ENCODE assay signal across 8 cellular contexts in genomic region chr1:40802078-40803075, GRCh38. TPM values are rescaled to one million over a fixed set of nuclear protein-coding genes. Genes with fewer than 3 reads are reported as not detected.
DNase-seq lines count a peak whose midpoint lies in the region; ATAC-seq and TF ChIP-seq lines count a peak whose summit lies in the region.

No MANE protein-coding gene starts in this region.

- peak overlapping the region; percentile 54 for H3K4me2 ChIP-seq in neuronal stem cell (ENCODE audit: insufficient read depth, low read length, poor library complexity, severe bottlenecking)

- H3K36me3 ChIP-seq in neuronal stem cell (replicated peaks in 1 of 2; ENCODE audit: control insufficient read depth in 2 of 2, insufficient read depth in 2 of 2, low read length in 2 of 2) (no peaks in the 10 kb centered on the region), stomach smooth muscle (ENCODE audit: control insufficient read depth in 2 of 2, insufficient read depth in 2 of 2, low read length in 2 of 2) (no peaks in the 10 kb centered on the region)

- H3K36me3 Mint-ChIP-seq in activated T-helper 17 cell treated with anti-CD3 and anti-CD28 coated beads, Interleukin-2, amount 50 U/mL, for 72 hours (ENCODE audit: low read depth), result no peaks in the 10 kb centered on the region

- H3K4me1 Mint-ChIP-seq in activated T-helper 17 cell treated with anti-CD3 and anti-CD28 coated beads, Interleukin-2, amount 50 U/mL, for 72 hours, result peaks cover 9% of the 10 kb centered on the region

- H3K4me3 ChIP-seq in foreskin fibroblast (ENCODE audit: low read depth in 1 of 2, low read length in 2 of 2) (peak overlapping the region; percentile 39 to 64), neuronal stem cell (ENCODE audit: low read length in 2 of 2) (peak overlapping the region; percentile 8 to 66), stomach smooth muscle (ENCODE audit: low read length in 2 of 2) (peak overlapping the region; percentile 69 to 71)

- H3K18ac ChIP-seq in neuronal stem cell (ENCODE audit: low read length), result peak overlapping the region; percentile 77

- H4K8ac ChIP-seq in neuronal stem cell (ENCODE audit: low read depth, low read length), result no peak overlapping the region

- H3K4ac ChIP-seq in neuronal stem cell (ENCODE audit: low read length), result no peak overlapping the region

- H3K4me1 ChIP-seq in neuronal stem cell (ENCODE audit: control insufficient read depth in 2 of 2, insufficient read depth in 1 of 2, low read depth in 1 of 2, low read length in 2 of 2) (peaks cover 18 to 42% of the 10 kb centered on the region in 2 donors), stomach smooth muscle (ENCODE audit: control insufficient read depth, insufficient read depth, low read length) (peaks cover 80% of the 10 kb centered on the region)

- H2BK5ac ChIP-seq in neuronal stem cell (ENCODE audit: low read length), result no peak overlapping the region

- no peak overlapping the region for H2BK120ac ChIP-seq in neuronal stem cell (ENCODE audit: low read depth, low read length)

- H3K9ac ChIP-seq in neuronal stem cell (ENCODE audit: low read depth, low read length, poor library complexity) (peak overlapping the region; percentile 75), stomach smooth muscle (ENCODE audit: low read length in 2 of 2) (peak overlapping the region; percentile 78 to 87)

- H3K27ac ChIP-seq in neuronal stem cell (replicated peaks; ENCODE audit: low read length) (peak overlapping the region; percentile 38), stomach smooth muscle (ENCODE audit: low read length) (peak overlapping the region; percentile 83)

- peak overlapping the region; percentile 13 for H3K27ac Mint-ChIP-seq in activated T-helper 17 cell treated with anti-CD3 and anti-CD28 coated beads, Interleukin-2, amount 50 U/mL, for 72 hours

- no peak overlapping the region for H3K14ac ChIP-seq in neuronal stem cell (ENCODE audit: low read length)

- no peak overlapping the region for H2BK12ac ChIP-seq in neuronal stem cell (ENCODE audit: low read length)

- peak overlapping the region; percentile 27 for H2AFZ ChIP-seq in neuronal stem cell (ENCODE audit: low read length)

- no peak overlapping the region for H3K23ac ChIP-seq in neuronal stem cell (ENCODE audit: low read depth, low read length, poor library complexity)

- H3K27me3 ChIP-seq in neuronal stem cell (ENCODE audit: control insufficient read depth in 3 of 3, insufficient read depth in 3 of 3, low read depth in 1 of 3, low read length in 3 of 3) (peaks cover 0 to 37% (median 0%) of the 10 kb centered on the region in 3 experiments), stomach smooth muscle (ENCODE audit: control insufficient read depth in 1 of 2, insufficient read depth in 2 of 2, low read length in 2 of 2) (no peaks in the 10 kb centered on the region)

- peak overlapping the region; percentile 39 for H2BK15ac ChIP-seq in neuronal stem cell (ENCODE audit: low read length)

- H2AK5ac ChIP-seq in neuronal stem cell (ENCODE audit: low read depth, low read length), result no peak overlapping the region

- CTCF ChIA-PET in GM10248 (lab: Yijun Ruan, JAX), result interaction anchor here (6.2 kb wide), 1 partner anchor 28 kb away, joined by 37 read pairs; no protein-coding TSS in a partner anchor

- no CpG with 5 or more reads among the region's 60 CpGs for WGBS in neuronal stem cell (ENCODE audit: extremely low coverage in 2 of 2, insufficient read length in 2 of 2, insufficient replicate concordance in 1 of 2), 2 donors

- peak overlapping the region; percentile 65 for H3K4me3 Mint-ChIP-seq in activated T-helper 17 cell treated with anti-CD3 and anti-CD28 coated beads, Interleukin-2, amount 50 U/mL, for 72 hours

- H3K79me1 ChIP-seq in neuronal stem cell (ENCODE audit: low read depth, low read length), result no peaks in the 10 kb centered on the region

- POLR2A ChIA-PET in GM10248 (lab: Yijun Ruan, JAX), result no interaction called here

- H4K91ac ChIP-seq in neuronal stem cell (ENCODE audit: low read depth, low read length, poor library complexity), result no peak overlapping the region

- TF ChIP-seq CTCF in GM10248 (IDR thresholded peaks at IDR 0.05; ENCODE audit: control extremely low read depth, extremely low read depth, low read depth, missing control alignments) (no peak), foreskin fibroblast (IDR thresholded peaks at IDR 0.05; ENCODE audit: low read depth, low read length) (no peak)

- ATAC-seq in HG03135 (IDR thresholded peaks at IDR 0.05; ENCODE audit: unreplicated experiment) (peak; percentile 71), GM18873 (IDR thresholded peaks at IDR 0.05; ENCODE audit: low FRiP score, unreplicated experiment) (no peak)
- peak; percentile 93 for ATAC-seq in activated T-helper 17 cell treated with anti-CD3 and anti-CD28 coated beads, Interleukin-2, amount 50 U/mL, for 72 hours (replicated peaks)

- H3K27me3 Mint-ChIP-seq in activated T-helper 17 cell treated with anti-CD3 and anti-CD28 coated beads, Interleukin-2, amount 50 U/mL, for 72 hours, result no peaks in the 10 kb centered on the region

- DNase-seq in GM10248 (ENCODE audit: extremely low spot score), result peak; percentile 97
- DNase-seq in OCI-M1 (lab: John Stamatoyannopoulos, UW), result peak; percentile 94
- DNase-seq in foreskin fibroblast, result peak; percentile 76 to 91
- DNase-seq in neuronal stem cell (ENCODE audit: low spot score), result peak; percentile 89

- H3K9me3 Mint-ChIP-seq in activated T-helper 17 cell treated with anti-CD3 and anti-CD28 coated beads, Interleukin-2, amount 50 U/mL, for 72 hours, result no peaks in the 10 kb centered on the region

- no peaks in the 10 kb centered on the region for H3K9me3 ChIP-seq in neuronal stem cell (replicated peaks in 1 of 2; ENCODE audit: control insufficient read depth in 2 of 2, insufficient read depth in 1 of 2, low read depth in 1 of 2, low read length in 2 of 2)
- H3K9me3 ChIP-seq in stomach smooth muscle (ENCODE audit: control insufficient read depth in 2 of 2, low read length in 2 of 2), result no peaks in the 10 kb centered on the region

RNA-seq across cellular contexts. Expression of gene KCNQ4, which starts 18.8 kb away (rescaled TPM):
- 1 to 10 TPM in 1 of 2 donors, under 1 TPM in 1; 0.45 to 1.5 TPM for total RNA-seq in activated T-helper 17 cell treated with anti-CD3 and anti-CD28 coated beads, Interleukin-2, amount 50 U/mL, for 72 hours
- polyA plus RNA-seq in neuronal stem cell (2013, experiment 1 of 2), result 3.1 TPM
- polyA plus RNA-seq in neuronal stem cell (2013, experiment 2 of 2), result 3.2 TPM

RNA-seq across cellular contexts. Expression of gene CITED4, which starts 59.8 kb away (rescaled TPM):
- total RNA-seq in activated T-helper 17 cell treated with anti-CD3 and anti-CD28 coated beads, Interleukin-2, amount 50 U/mL, for 72 hours, result 1 to 10 TPM; 2.1 to 3.7 TPM
- 17.7 TPM for polyA plus RNA-seq in neuronal stem cell (2013, experiment 1 of 2)
- 17.8 TPM for polyA plus RNA-seq in neuronal stem cell (2013, experiment 2 of 2)
